ENCODE assay signal across 14 cellular contexts in the genomic region with DNA sequence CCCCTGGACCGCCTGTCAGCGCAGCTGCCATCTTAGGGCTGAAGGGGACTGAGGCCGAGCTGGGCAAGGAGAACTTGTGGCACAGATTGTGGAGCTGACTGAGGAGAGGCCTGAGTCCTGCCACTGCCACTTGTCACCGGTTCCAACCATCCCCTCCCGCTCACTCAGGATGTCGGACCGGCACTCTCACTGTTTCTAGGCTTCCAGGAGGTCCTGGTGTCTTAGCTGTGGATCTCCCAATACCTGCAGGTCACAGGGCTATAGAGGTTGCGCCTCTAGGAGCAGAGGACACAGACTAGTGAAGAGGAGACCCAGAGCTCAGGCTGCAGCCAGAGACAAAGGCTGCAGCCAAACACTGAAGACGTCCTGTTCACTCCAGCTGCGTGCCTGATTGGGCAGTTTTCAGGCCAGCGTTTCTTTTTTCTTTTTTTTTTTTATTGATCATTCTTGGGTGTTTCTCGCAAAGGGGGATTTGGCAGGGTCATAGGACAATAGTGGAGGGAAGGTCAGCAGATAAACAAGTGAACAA.
"Had no signal": no experiment of that assay in that cellular context is flagged by ENCODE, and none has a peak within 500 bp of the region (broad histone marks: within the 10 kb centered on the region; RNA-seq: fewer than 3 reads in every experiment).

No MANE protein-coding gene starts in this region.

- DNase-seq: activated CD4-positive, alpha-beta T cell treated with anti-CD3 and anti-CD28 coated beads, Interleukin-2, amount 50 U/mL, for 48 hours; activated naive CD4-positive, alpha-beta T cell; activated T-cell treated with anti-CD3 and anti-CD28 coated beads for 4 hours; body of pancreas; erythroblast; foreskin melanocyte; hypothalamus; left lung; mammary epithelial cell; ovary; spleen; stimulated activated naive CD4-positive, alpha-beta T cell; WERI-Rb-1 had no signal

- H3K27ac ChIP-seq: body of pancreas, left lung, ovary, spleen, WERI-Rb-1 had no signal

- ATAC-seq: activated T-helper 17 cell treated with anti-CD3 and anti-CD28 coated beads, Interleukin-2, amount 50 U/mL, for 72 hours; body of pancreas; left lung had no signal

- H3K36me3 ChIP-seq: left lung, ovary, spleen, WERI-Rb-1 had no signal

- H3K27me3 ChIP-seq: body of pancreas, left lung, ovary, spleen had no signal

- H3K4me3 Mint-ChIP-seq: activated T-helper 17 cell treated with anti-CD3 and anti-CD28 coated beads, Interleukin-2, amount 50 U/mL, for 72 hours had no signal

- H3K9me3 ChIP-seq: body of pancreas, ovary had no signal

- H3K4me1 ChIP-seq: body of pancreas, left lung, spleen had no signal

- H3K4me1 Mint-ChIP-seq: activated T-helper 17 cell treated with anti-CD3 and anti-CD28 coated beads, Interleukin-2, amount 50 U/mL, for 72 hours had no signal

- H3K27ac Mint-ChIP-seq: activated T-helper 17 cell treated with anti-CD3 and anti-CD28 coated beads, Interleukin-2, amount 50 U/mL, for 72 hours had no signal

- H3K4me3 ChIP-seq: body of pancreas, left lung, ovary, spleen had no signal
